8 cellular contexts compared by ENCODE assay signal in the genomic region with DNA sequence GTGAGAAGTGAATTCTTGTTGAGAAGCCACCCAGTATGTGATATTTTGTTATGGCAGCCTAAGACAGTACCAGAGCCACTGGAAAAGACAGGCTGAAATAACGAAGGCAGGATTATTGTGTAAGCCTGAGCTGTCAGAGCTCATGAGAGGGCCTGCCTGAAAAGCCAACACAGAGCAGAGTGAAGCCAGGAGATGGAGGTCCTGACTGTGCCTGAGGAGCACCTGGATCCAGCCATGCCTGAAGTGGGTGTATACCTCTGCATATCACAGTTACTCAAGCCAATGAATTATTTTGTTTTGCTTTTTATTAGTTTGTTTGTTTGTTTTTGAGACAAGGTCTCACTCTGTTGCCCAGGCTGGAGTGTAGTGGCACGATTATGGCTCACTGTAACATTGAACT.
"Had no signal": no experiment of that assay in that cellular context is flagged by ENCODE, and none has a peak within 500 bp of the region (broad histone marks: within the 10 kb centered on the region; RNA-seq: fewer than 3 reads in every experiment).

No MANE protein-coding gene starts in this region.

- H3K9me3 ChIP-seq: HAP-1 had no signal

- H3K9me3 Mint-ChIP-seq: HFFc6, IgD-negative memory B cell had no signal

- H3K27me3 Mint-ChIP-seq: IgD-negative memory B cell had no signal

- H3K4me3 ChIP-seq: GM23248, HAP-1 had no signal

- H3K4me3 Mint-ChIP-seq: HFFc6, IgD-negative memory B cell had no signal

- H3K27ac ChIP-seq: GM23248 had no signal

- H3K27ac Mint-ChIP-seq: HFFc6 had no signal

- H2AFZ ChIP-seq: GM23248 had no signal

- DNase-seq: GM23248, GOT3, H7, HFFc6, KBM-7 had no signal

- ATAC-seq: HCT116 had no signal
